8 cellular contexts compared by ENCODE assay signal in the genomic region with DNA sequence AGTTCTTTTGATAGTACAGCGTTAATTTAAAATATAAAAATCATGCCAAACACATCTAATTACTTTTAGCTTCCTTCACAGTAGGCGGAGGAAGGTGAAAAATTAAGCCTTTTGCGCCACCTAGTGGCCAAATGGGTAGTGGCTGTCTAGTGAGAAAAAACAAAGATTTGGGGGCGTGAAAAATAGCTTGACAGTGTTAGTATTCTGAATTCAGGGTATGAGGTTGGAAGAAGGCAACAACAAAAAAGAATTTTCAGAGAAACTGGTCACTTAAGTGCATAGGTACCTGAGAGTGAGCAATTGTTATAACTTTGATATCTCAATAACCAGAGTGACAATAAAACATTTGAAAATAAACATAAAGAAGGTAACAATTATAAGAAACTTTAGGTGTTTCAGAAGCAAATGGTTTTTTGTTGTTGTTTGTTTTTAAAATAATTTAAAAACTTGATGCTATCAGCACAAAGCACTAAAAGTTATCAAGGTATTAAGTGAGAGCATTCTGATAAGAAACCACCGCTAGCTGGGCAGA. TPM values are rescaled to one million over a fixed set of nuclear protein-coding genes. Genes with fewer than 3 reads are reported as not detected.
DNase-seq lines count a peak whose midpoint lies in the region; ATAC-seq and TF ChIP-seq lines count a peak whose summit lies in the region.

No MANE protein-coding gene starts in this region.

- no peak overlapping the region for H2BK5ac ChIP-seq in mesendoderm (ENCODE audit: low read length)

- H3F3A ChIP-seq in GM23338 (replicated peaks; ENCODE audit: low read depth), result no peaks in the 10 kb centered on the region

- no peaks in the 10 kb centered on the region for H3K36me3 Mint-ChIP-seq in GM23338 (ENCODE audit: low read depth)
- no peaks in the 10 kb centered on the region for H3K36me3 Mint-ChIP-seq in activated CD4-positive, alpha-beta memory T cell treated with anti-CD3 and anti-CD28 coated beads for 36 hours

- no peak overlapping the region for H3K23ac ChIP-seq in mesendoderm (ENCODE audit: low read length)

- H3K4me1 ChIP-seq in BE2C, result peaks cover 3% of the 10 kb centered on the region; the same call in 1 of the 2 replicates
- H3K4me1 ChIP-seq in GM23338 (ENCODE audit: insufficient read depth), result no peaks in the 10 kb centered on the region
- H3K4me1 ChIP-seq in mesendoderm (ENCODE audit: control insufficient read depth, low read depth, low read length), result no peaks in the 10 kb centered on the region

- peak; percentile 77 for DNase-seq in BE2C
- DNase-seq in GM23338 (ENCODE audit: low spot score), result peak; percentile 84
- peak; percentile 30 for DNase-seq in NCI-H526 treated with DMSO at 0.1 percent for 48 hours (lab: John Stamatoyannopoulos, UW)
- peak; percentile 90 for DNase-seq in activated CD4-positive, alpha-beta memory T cell treated with anti-CD3 and anti-CD28 coated beads for 36 hours
- peak; percentile 89 for DNase-seq in effector CD4-positive, alpha-beta T cell
- DNase-seq in mesendoderm, result peak; percentile 61
- DNase-seq in stimulated activated CD8-positive, alpha-beta memory T cell treated with anti-CD3 and anti-CD28 coated beads, Interleukin-4, amount 100 ng/mL, for 1 hour (ENCODE audit: low read depth in 2 of 2, low spot score in 1 of 2), result peak; percentile 77 to 80

- H3K9me2 ChIP-seq in GM23338 (ENCODE audit: insufficient read depth), result no peaks in the 10 kb centered on the region

- H3K4me2 ChIP-seq in GM23338 (no peak overlapping the region), mesendoderm (ENCODE audit: low read length) (no peak overlapping the region)

- no peak overlapping the region for H3K9ac ChIP-seq in mesendoderm (ENCODE audit: low read length)

- H4K5ac ChIP-seq in mesendoderm (ENCODE audit: low read length), result no peak overlapping the region

- no CpG with 5 or more reads among the region's 5 CpGs for WGBS in mesendoderm (ENCODE audit: extremely low coverage, insufficient coverage, low lambda C conversion rate)

- H3K27me3 ChIP-seq in BE2C (peaks cover 67% of the 10 kb centered on the region), GM23338 (ENCODE audit: insufficient read depth) (no peaks in the 10 kb centered on the region), mesendoderm (ENCODE audit: insufficient read depth, low read length, poor library complexity) (no peaks in the 10 kb centered on the region)

- no peak overlapping the region for H3K4me3 Mint-ChIP-seq in GM23338
- no peak overlapping the region for H3K4me3 Mint-ChIP-seq in activated CD4-positive, alpha-beta memory T cell treated with anti-CD3 and anti-CD28 coated beads for 36 hours

- intact Hi-C loops in activated CD4-positive, alpha-beta memory T cell treated with anti-CD3 and anti-CD28 coated beads for 36 hours (cut with micrococcal nuclease), result loop anchor here (1.0 to 5.0 kb wide), 3 partner anchors 14 to 171 kb away; a partner anchor contains a TSS

- H3K4me3 ChIP-seq in BE2C (ENCODE audit: low read depth, low read length), result no peak overlapping the region
- no peak overlapping the region for H3K4me3 ChIP-seq in GM23338
- H3K4me3 ChIP-seq in mesendoderm (ENCODE audit: low read length), result no peak overlapping the region

- H3K56ac ChIP-seq in mesendoderm (ENCODE audit: low read length), result no peak overlapping the region

- CTCF ChIA-PET in activated CD4-positive, alpha-beta memory T cell treated with anti-CD3 and anti-CD28 coated beads for 36 hours (lab: Charles Lee), result interaction anchor here (0.6 to 19.8 kb wide), 58 partner anchors 10 to 750 kb away, joined by 3 to 917 read pairs (median 5); a partner anchor contains a TSS

- H4K20me1 ChIP-seq in GM23338 (replicated peaks; ENCODE audit: insufficient read depth), result no peaks in the 10 kb centered on the region

- H3K27me3 Mint-ChIP-seq in GM23338 (ENCODE audit: insufficient read depth, low read depth, poor library complexity), result peaks cover 4% of the 10 kb centered on the region
- H3K27me3 Mint-ChIP-seq in activated CD4-positive, alpha-beta memory T cell treated with anti-CD3 and anti-CD28 coated beads for 36 hours, result no peaks in the 10 kb centered on the region

- ATAC-seq in GM23338 (peak; percentile 80), GM19463 (IDR thresholded peaks at IDR 0.05; ENCODE audit: unreplicated experiment) (no peak)

- H2AK5ac ChIP-seq in mesendoderm (ENCODE audit: low read length), result no peak overlapping the region

- H3K27ac Mint-ChIP-seq in GM23338, result no peak overlapping the region
- no peak overlapping the region for H3K27ac Mint-ChIP-seq in activated CD4-positive, alpha-beta memory T cell treated with anti-CD3 and anti-CD28 coated beads for 36 hours

- H3K27ac ChIP-seq in GM23338 (ENCODE audit: low read depth) (no peak overlapping the region), mesendoderm (ENCODE audit: low read depth, low read length) (no peak overlapping the region)

- H2BK120ac ChIP-seq in mesendoderm (ENCODE audit: low read depth, low read length), result no peak overlapping the region

- no peak overlapping the region for H2BK15ac ChIP-seq in mesendoderm (replicated peaks; ENCODE audit: low read depth)

- no peak overlapping the region for H3K18ac ChIP-seq in mesendoderm (ENCODE audit: low read length)

- no peak overlapping the region for H3K4ac ChIP-seq in mesendoderm (ENCODE audit: low read depth, low read length)

- H3K36me3 ChIP-seq in BE2C (no peaks in the 10 kb centered on the region), GM23338 (ENCODE audit: insufficient read depth) (no peaks in the 10 kb centered on the region), mesendoderm (ENCODE audit: control insufficient read depth, insufficient read depth, low read length) (no peaks in the 10 kb centered on the region)

- H3K9me3 Mint-ChIP-seq in GM23338, result no peaks in the 10 kb centered on the region; the same call in 2 of the 3 replicates
- no peaks in the 10 kb centered on the region for H3K9me3 Mint-ChIP-seq in activated CD4-positive, alpha-beta memory T cell treated with anti-CD3 and anti-CD28 coated beads for 36 hours

- no peaks in the 10 kb centered on the region for H3K9me3 ChIP-seq in BE2C

- POLR2A ChIA-PET in activated CD4-positive, alpha-beta memory T cell treated with anti-CD3 and anti-CD28 coated beads for 36 hours (lab: Charles Lee), result interaction anchor here (0.8 to 3.2 kb wide), 9 partner anchors 8 to 104 kb away, joined by 3 to 34 read pairs (median 7); a partner anchor contains a TSS

- H3K79me2 ChIP-seq in GM23338 (replicated peaks; ENCODE audit: insufficient read depth), result no peaks in the 10 kb centered on the region
- no peaks in the 10 kb centered on the region for H3K79me2 ChIP-seq in mesendoderm (ENCODE audit: control insufficient read depth, insufficient read depth, low read length)

- 0 out of 3 replicates have a peak, but pooled peaks cover 3% of the 10 kb centered on the region for H3K4me1 Mint-ChIP-seq in GM23338
- peaks cover 33% of the 10 kb centered on the region for H3K4me1 Mint-ChIP-seq in activated CD4-positive, alpha-beta memory T cell treated with anti-CD3 and anti-CD28 coated beads for 36 hours (ENCODE audit: low read depth)

- no peak overlapping the region for H4K8ac ChIP-seq in mesendoderm (ENCODE audit: low read depth, low read length)

- no peak overlapping the region for H2AFZ ChIP-seq in GM23338

- no peaks in the 10 kb centered on the region for H3K79me1 ChIP-seq in mesendoderm (ENCODE audit: low read length)

- TF ChIP-seq CTCF in BE2C (IDR thresholded peaks at IDR 0.05; ENCODE audit: low read depth, low read length) (peak; percentile 91), GM23338 (conservative IDR thresholded peaks at IDR 0.05; ENCODE audit: low read depth in 2 of 2) (peak; percentile 90 to 100)

TF ChIP-seq in GM23338, 12 proteins besides CTCF, POLR2A, EP300 and RAD21 (continues in another document):
- no peak for TF ChIP-seq EZH2phosphoT487 (IDR thresholded peaks at IDR 0.05; ENCODE audit: unreplicated experiment)

RNA-seq across cellular contexts. Expression of a gene that starts 14.3 kb away (rescaled TPM):
- polyA plus RNA-seq in BE2C (2012; ENCODE audit: insufficient read depth, insufficient read length, low read depth), result not detected
- total RNA-seq in GM23338 (2014; rRNA removed; shearing (Covaris generic)), result 2.8 TPM in 1 of 2 replicates, not detected in the other
- polyA plus RNA-seq in GM23338 (2016; fragmentation: Nextera tagmentation; extraction: Ambion mirVana), result 5.5 and 6.2 TPM in 2 replicates
- 100 to 1,000 TPM; 296 to 302 TPM for total RNA-seq in activated CD4-positive, alpha-beta memory T cell treated with anti-CD3 and anti-CD28 coated beads for 36 hours
- polyA plus RNA-seq in mesendoderm (2013, experiment 1 of 2), result 0.20 TPM
- polyA plus RNA-seq in mesendoderm (2013, experiment 2 of 2), result 0.13 TPM

RNA-seq across cellular contexts. Expression of a gene that starts 14.8 kb away (rescaled TPM):
- 0.66 TPM for polyA plus RNA-seq in BE2C (2012; ENCODE audit: insufficient read depth, insufficient read length, low read depth)
- total RNA-seq in GM23338 (2014; rRNA removed; shearing (Covaris generic)), result 16.5 and 22.0 TPM in 2 replicates
- polyA plus RNA-seq in GM23338 (2016; fragmentation: Nextera tagmentation; extraction: Ambion mirVana), result 13.8 and 14.2 TPM in 2 replicates
- total RNA-seq in activated CD4-positive, alpha-beta memory T cell treated with anti-CD3 and anti-CD28 coated beads for 36 hours, result 100 to 1,000 TPM; 245 to 258 TPM
- 2.0 TPM for polyA plus RNA-seq in mesendoderm (2013, experiment 1 of 2)
- polyA plus RNA-seq in mesendoderm (2013, experiment 2 of 2), result 2.3 TPM

RNA-seq across cellular contexts. Expression of a gene that starts 24.5 kb away (rescaled TPM):
- polyA plus RNA-seq in BE2C (2012; ENCODE audit: insufficient read depth, insufficient read length, low read depth), result 2.6 TPM
- 16.5 and 20.2 TPM in 2 replicates for total RNA-seq in GM23338 (2014; rRNA removed; shearing (Covaris generic))
- polyA plus RNA-seq in GM23338 (2016; fragmentation: Nextera tagmentation; extraction: Ambion mirVana), result 27.1 and 27.6 TPM in 2 replicates
- 100 to 1,000 TPM; 350 to 370 TPM for total RNA-seq in activated CD4-positive, alpha-beta memory T cell treated with anti-CD3 and anti-CD28 coated beads for 36 hours
- polyA plus RNA-seq in mesendoderm (2013, experiment 1 of 2), result 4.7 TPM
- polyA plus RNA-seq in mesendoderm (2013, experiment 2 of 2), result 3.9 TPM

RNA-seq across cellular contexts. Expression of a gene that starts 29.8 kb away (rescaled TPM):
- polyA plus RNA-seq in BE2C (2012; ENCODE audit: insufficient read depth, insufficient read length, low read depth), result 11.9 TPM
- 9.5 and 102 TPM in 2 replicates for total RNA-seq in GM23338 (2014; rRNA removed; shearing (Covaris generic))
- 3.4 and 4.9 TPM in 2 replicates for polyA plus RNA-seq in GM23338 (2016; fragmentation: Nextera tagmentation; extraction: Ambion mirVana)
- total RNA-seq in activated CD4-positive, alpha-beta memory T cell treated with anti-CD3 and anti-CD28 coated beads for 36 hours, result 100 to 1,000 TPM; 134 to 143 TPM
- polyA plus RNA-seq in mesendoderm (2013, experiment 1 of 2), result 5.4 TPM
- 6.5 TPM for polyA plus RNA-seq in mesendoderm (2013, experiment 2 of 2)

RNA-seq across cellular contexts. Expression of a gene that starts 51.5 kb away (rescaled TPM):
- not detected for polyA plus RNA-seq in BE2C (2012; ENCODE audit: insufficient read depth, insufficient read length, low read depth)
- 0.23 TPM in 1 of 2 replicates, not detected in the other for total RNA-seq in GM23338 (2014; rRNA removed; shearing (Covaris generic))
- polyA plus RNA-seq in GM23338 (2016; fragmentation: Nextera tagmentation; extraction: Ambion mirVana), result not detected in 2 replicates
- total RNA-seq in activated CD4-positive, alpha-beta memory T cell treated with anti-CD3 and anti-CD28 coated beads for 36 hours, result 1 to 10 TPM; 1.3 to 1.7 TPM
- 0.07 TPM for polyA plus RNA-seq in mesendoderm (2013, experiment 1 of 2)
- 0.04 TPM for polyA plus RNA-seq in mesendoderm (2013, experiment 2 of 2)

Comparison
In these comparisons a context has a peak if more than half of its experiments do, and no peak if none do; other contexts are left out.
1. DNase-seq: peak in every context shown above with its lines; median percentile 90 in activated CD4-positive, alpha-beta memory T cell treated with anti-CD3 and anti-CD28 coated beads for 36 hours; 89 in effector CD4-positive, alpha-beta T cell; 84 in GM23338; 78 in stimulated activated CD8-positive, alpha-beta memory T cell treated with anti-CD3 and anti-CD28 coated beads, Interleukin-4, amount 100 ng/mL, for 1 hour; 77 in BE2C; 61 in mesendoderm; 30 in NCI-H526 treated with DMSO at 0.1 percent for 48 hours.
2. RNA of a gene that starts 14.3 kb away (total RNA-seq): 296 to 302 TPM in activated CD4-positive, alpha-beta memory T cell treated with anti-CD3 and anti-CD28 coated beads for 36 hours; 2.8 TPM in GM23338; every median in the first group is over 10 times any median in the second.
3. RNA of a gene that starts 14.8 kb away (total RNA-seq): 245 to 258 TPM in activated CD4-positive, alpha-beta memory T cell treated with anti-CD3 and anti-CD28 coated beads for 36 hours; 16.5 to 22.0 TPM in GM23338; every median in the first group is over 10 times any median in the second.
4. RNA of a gene that starts 24.5 kb away (total RNA-seq): 350 to 370 TPM in activated CD4-positive, alpha-beta memory T cell treated with anti-CD3 and anti-CD28 coated beads for 36 hours; 16.5 to 20.2 TPM in GM23338; every median in the first group is over 10 times any median in the second.